ENCODE assay signal across 9 cellular contexts in genomic region chr4:26787461-26788340, GRCh38.
DNase-seq lines count a peak whose midpoint lies in the region; ATAC-seq, FAIRE-seq and TF ChIP-seq lines count a peak whose summit lies in the region.
"Had no signal": no experiment of that assay in that cellular context is flagged by ENCODE, and none has a peak within 500 bp of the region (broad histone marks: within the 10 kb centered on the region; RNA-seq: fewer than 3 reads in every experiment).

No MANE protein-coding gene starts in this region.

- H3K4me3 Mint-ChIP-seq in brain, result peak overlapping the region in 2 of 5 experiments; percentile 15 to 70
- peak overlapping the region; percentile 33 for H3K4me3 Mint-ChIP-seq in memory B cell
- H3K4me3 Mint-ChIP-seq: T-helper 1 cell treated with Interleukin-12 subunit alpha and Interleukin-12 subunit beta and Interleukin-4 antibody, amounts not matched to agents 30 μg/mL and 1 μg/mL, for 36 hours had no signal

- ATAC-seq in HG02678 (IDR thresholded peaks at IDR 0.05; ENCODE audit: unreplicated experiment), result peak; percentile 48
- peak; percentile 37 for ATAC-seq in memory B cell (ENCODE audit: low read depth)

- H3K9me3 Mint-ChIP-seq in brain (peaks cover 0 to 8% (median 6%) of the 10 kb centered on the region in 5 experiments), memory B cell (no peaks in the 10 kb centered on the region)
- H3K9me3 Mint-ChIP-seq: T-helper 1 cell treated with Interleukin-12 subunit alpha and Interleukin-12 subunit beta and Interleukin-4 antibody, amounts not matched to agents 30 μg/mL and 1 μg/mL, for 36 hours had no signal

- H3K27ac Mint-ChIP-seq in brain, result peak overlapping the region in 4 of 5 experiments; percentile 51 to 96 (median 72)
- H3K27ac Mint-ChIP-seq in memory B cell, result no peak overlapping the region
- H3K27ac Mint-ChIP-seq: T-helper 1 cell treated with Interleukin-12 subunit alpha and Interleukin-12 subunit beta and Interleukin-4 antibody, amounts not matched to agents 30 μg/mL and 1 μg/mL, for 36 hours had no signal

- DNase-seq in EL (peak; percentile 55), RCC 7860 (ENCODE audit: low spot score) (peak; percentile 63), memory B cell (ENCODE audit: low spot score in 2 of 2) (no peak), NCI-H1930 (lab: John Stamatoyannopoulos, UW) (no peak), GM19238 (ENCODE audit: insufficient read length, low spot score) (no peak)
- DNase-seq in stimulated activated CD8-positive, alpha-beta memory T cell treated with anti-CD3 and anti-CD28 coated beads, Interleukin-7, amount 100 ng/mL, for 48 hours (ENCODE audit: extremely low read depth in 1 of 2, low read depth in 1 of 2), result peak; percentile 31 to 60

- H3K36me3 Mint-ChIP-seq in brain (peaks cover 14% of the 10 kb centered on the region), memory B cell (no peaks in the 10 kb centered on the region)

- H3K4me1 Mint-ChIP-seq in brain (peaks cover 34% of the 10 kb centered on the region), memory B cell (peaks cover 21% of the 10 kb centered on the region)

- TF ChIP-seq CTCF in brain (conservative IDR thresholded peaks at IDR 0.05), result peak in 1 of 2 experiments; percentile 36

- FAIRE-seq in RCC 7860 (lab: Jason Lieb, UNC), result peak; percentile 73

- H3K27me3 Mint-ChIP-seq in brain (peaks cover 4% of the 10 kb centered on the region), memory B cell (peaks cover 2% of the 10 kb centered on the region)

Comparison
In these comparisons a context has a peak if more than half of its experiments do, and no peak if none do; other contexts are left out.
1. DNase-seq: peak in EL (single experiment), RCC 7860 (single experiment) and stimulated activated CD8-positive, alpha-beta memory T cell treated with anti-CD3 and anti-CD28 coated beads, Interleukin-7, amount 100 ng/mL, for 48 hours (2 of 2); none in memory B cell (0 of 2), NCI-H1930 (0 of 2) and GM19238 (single experiment).